8 cellular contexts compared by ENCODE assay signal in the genomic region with DNA sequence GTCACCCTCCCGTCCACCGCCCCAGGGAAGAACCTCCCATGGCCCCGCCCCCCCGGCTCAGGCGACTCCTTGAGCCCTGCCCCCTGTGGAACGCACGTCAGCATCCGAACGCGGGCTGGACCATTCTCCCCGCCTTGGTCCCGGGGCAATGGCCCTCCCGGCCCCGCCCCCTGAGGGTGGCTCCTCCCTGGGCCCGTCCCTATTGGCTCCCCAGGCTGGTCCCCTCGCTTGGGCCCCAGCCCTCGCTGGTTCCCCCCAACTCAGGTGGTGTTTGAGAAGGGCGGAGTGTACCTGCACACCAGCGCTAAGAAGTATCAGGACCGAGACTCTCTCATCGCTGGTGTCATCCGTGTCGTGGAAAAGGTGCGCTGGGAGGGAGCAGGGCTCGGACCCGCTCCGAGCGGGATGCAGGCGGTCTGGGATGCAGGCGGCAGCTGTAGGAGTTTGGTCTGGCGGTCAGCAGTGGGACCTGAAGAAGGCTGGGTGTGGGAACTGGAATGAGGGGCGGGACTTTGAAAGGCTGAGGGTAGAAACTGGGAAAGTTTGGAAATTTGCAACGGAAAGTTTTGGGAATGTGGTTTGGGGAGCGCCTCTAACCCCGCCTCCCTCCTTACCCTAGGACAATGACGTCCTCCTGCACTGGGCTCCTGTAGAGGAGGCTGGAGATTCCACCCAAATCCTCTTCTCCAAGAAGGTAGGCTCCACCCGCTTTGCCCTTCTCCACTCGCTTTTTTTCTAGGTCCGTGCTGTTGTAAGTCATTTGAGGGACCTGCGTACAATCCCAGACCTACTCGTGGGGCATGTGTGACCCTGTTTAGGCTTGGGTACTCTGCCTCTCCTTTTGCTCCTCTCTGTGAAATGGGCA. TPM values are rescaled to one million over a fixed set of nuclear protein-coding genes. Genes with fewer than 3 reads are reported as not detected.
DNase-seq lines count a peak whose midpoint lies in the region; ATAC-seq and TF ChIP-seq lines count a peak whose summit lies in the region.

No MANE protein-coding gene starts in this region.

- CTCF ChIA-PET in GM10248 (lab: Yijun Ruan, JAX), result interaction anchor here (1.2 kb wide), 1 partner anchor 12 kb away, joined by 4 read pairs; no protein-coding TSS in a partner anchor

- no peak overlapping the region for H3K27ac Mint-ChIP-seq in HFFc6
- no peak overlapping the region for H3K27ac Mint-ChIP-seq in activated naive CD4-positive, alpha-beta T cell treated with anti-CD3 and anti-CD28 coated beads, Interleukin-2, amount 50 U/mL, for 72 hours

- H3K36me3 ChIP-seq in ovary (no peaks in the 10 kb centered on the region), tibial artery (peaks cover 41 to 58% (median 44%) of the 10 kb centered on the region in 3 donors)

- WGBS in ovary, 3 donors, result 4 to 7% (median 6%) methylated on average over 40 to 41 of the region's 41 CpGs

- H3K4me1 ChIP-seq in ovary (ENCODE audit: insufficient read depth) (no peaks in the 10 kb centered on the region), tibial artery (peaks cover 0 to 32% (median 27%) of the 10 kb centered on the region in 4 donors)

- peaks cover 14% of the 10 kb centered on the region for H3K36me3 Mint-ChIP-seq in HFFc6 (ENCODE audit: low read depth)
- peaks cover 0 to 22% of the 10 kb centered on the region in 2 donors for H3K36me3 Mint-ChIP-seq in activated naive CD4-positive, alpha-beta T cell treated with anti-CD3 and anti-CD28 coated beads, Interleukin-2, amount 50 U/mL, for 72 hours

- TF ChIP-seq POLR2A in ovary (IDR thresholded peaks at IDR 0.05), result no peak

- peaks cover 23% of the 10 kb centered on the region for H3K4me1 Mint-ChIP-seq in HFFc6 (ENCODE audit: low read depth)

- H3K27me3 Mint-ChIP-seq in HFFc6 (ENCODE audit: insufficient read depth), result no peaks in the 10 kb centered on the region; the same call in none of the 2 replicates

- peak overlapping the region; percentile 84 for H3K4me3 ChIP-seq in ovary
- H3K4me3 ChIP-seq in tibial artery, result peak overlapping the region; percentile 90 to 97

- H3K9me3 Mint-ChIP-seq in HFFc6, result no peaks in the 10 kb centered on the region
- H3K9me3 Mint-ChIP-seq in activated naive CD4-positive, alpha-beta T cell treated with anti-CD3 and anti-CD28 coated beads, Interleukin-2, amount 50 U/mL, for 72 hours, result no peaks in the 10 kb centered on the region

- no peak overlapping the region for H3K4me3 Mint-ChIP-seq in HFFc6

- peak; percentile 77 to 82 for ATAC-seq in activated naive CD4-positive, alpha-beta T cell treated with anti-CD3 and anti-CD28 coated beads, Interleukin-2, amount 50 U/mL, for 72 hours

- no peak for TF ChIP-seq EP300 in ovary (IDR thresholded peaks at IDR 0.05)

- peak overlapping the region; percentile 97 to 99 for H3K27ac ChIP-seq in ovary
- H3K27ac ChIP-seq in tibial artery, result peak overlapping the region; percentile 100

- in situ Hi-C loops in SK-MEL-5 (cut with HindIII; ENCODE audit: low pct_unique_long_range_greater_than_20kb, low sequenced_read_pairs), result no loop called here

- intact Hi-C loops in head of caudate nucleus (cut with DNase I) (loop anchor here (5.0 kb wide), 1 partner anchor 61 kb away; a partner anchor contains a TSS), ovary (cut with DNase I) (loop anchor here in 1 of 4 donors (2.0 kb wide), 1 partner anchor 51 kb away; a partner anchor contains a TSS), tibial artery (cut with DNase I; ENCODE audit: low total_unique reads) (no loop called here)

- H3K27me3 ChIP-seq in ovary, result no peaks in the 10 kb centered on the region
- no peaks in the 10 kb centered on the region for H3K27me3 ChIP-seq in tibial artery

- H3K9me3 ChIP-seq in ovary (no peaks in the 10 kb centered on the region), tibial artery (no peaks in the 10 kb centered on the region)

- no peak for TF ChIP-seq CTCF in GM10248 (IDR thresholded peaks at IDR 0.05; ENCODE audit: control extremely low read depth, extremely low read depth, low read depth, missing control alignments)
- no peak for TF ChIP-seq CTCF in HFFc6 (IDR thresholded peaks at IDR 0.05)
- no peak for TF ChIP-seq CTCF in ovary (IDR thresholded peaks at IDR 0.05)
- no peak for TF ChIP-seq CTCF in tibial artery (IDR thresholded peaks at IDR 0.05)

- DNase-seq in GM10248 (ENCODE audit: extremely low spot score), result peak; percentile 97
- peak; percentile 94 for DNase-seq in HFFc6
- peak; percentile 96 for DNase-seq in MV-4-11 (lab: John Stamatoyannopoulos, UW)
- DNase-seq in SK-MEL-5 (ENCODE audit: low read depth, low spot score), result peak; percentile 96
- DNase-seq in activated naive CD4-positive, alpha-beta T cell treated with anti-CD3 and anti-CD28 coated beads, Interleukin-2, amount 50 U/mL, for 72 hours (ENCODE audit: low spot score in 2 of 2), result peak; percentile 98 to 99
- peak; percentile 92 to 99 (median 97) for DNase-seq in head of caudate nucleus
- DNase-seq in ovary, result peak; percentile 98 to 99 (median 99)
- DNase-seq in tibial artery, result peak; percentile 99

- POLR2A ChIA-PET in GM10248 (lab: Yijun Ruan, JAX), result interaction anchor here (0.6 kb wide), 1 partner anchor 10 kb away, joined by 3 read pairs; no protein-coding TSS in a partner anchor

RNA-seq across cellular contexts. Expression of a gene that starts 0.6 kb away (rescaled TPM):
- total RNA-seq in HFFc6 (2021; fragmentation: NEBNext Ultra II Directional; extraction: Animal tissue kit (Norgen Biotek cat#: 25700)), result 10 to 100 TPM; 42.8 to 53.3 (median 46.8) TPM
- 3.5 and 5.6 TPM in 2 replicates for total RNA-seq in SK-MEL-5 (2014; rRNA removed; shearing (Covaris generic))
- polyA plus RNA-seq in SK-MEL-5 (2015; cell fraction: cytosol; rRNA removed), result 25.7 and 33.0 TPM in 2 replicates
- polyA plus RNA-seq in SK-MEL-5 (2015; cell fraction: nucleus; rRNA removed), result 44.2 and 49.3 TPM in 2 replicates
- 10 to 100 TPM; 28.8 to 53.0 TPM for total RNA-seq in activated naive CD4-positive, alpha-beta T cell treated with anti-CD3 and anti-CD28 coated beads, Interleukin-2, amount 50 U/mL, for 72 hours
- total RNA-seq in ovary, result 10 to 100 TPM; 23.1 to 77.5 (median 49.8) TPM
- polyA plus RNA-seq in ovary, result 10 to 100 TPM; 41.3 to 66.9 TPM

RNA-seq across cellular contexts. Expression of a gene that starts 1.0 kb away (rescaled TPM):
- 100 to 1,000 TPM in 5 of 6 experiments, 10 to 100 TPM in 1; 98.5 to 128 (median 104) TPM for total RNA-seq in HFFc6 (2021; fragmentation: NEBNext Ultra II Directional; extraction: Animal tissue kit (Norgen Biotek cat#: 25700))
- total RNA-seq in SK-MEL-5 (2014; rRNA removed; shearing (Covaris generic)), result 6.2 and 6.4 TPM in 2 replicates
- 78.8 and 85.0 TPM in 2 replicates for polyA plus RNA-seq in SK-MEL-5 (2015; cell fraction: cytosol; rRNA removed)
- polyA plus RNA-seq in SK-MEL-5 (2015; cell fraction: nucleus; rRNA removed), result 59.7 and 65.1 TPM in 2 replicates
- 10 to 100 TPM; 16.9 to 34.4 TPM for total RNA-seq in activated naive CD4-positive, alpha-beta T cell treated with anti-CD3 and anti-CD28 coated beads, Interleukin-2, amount 50 U/mL, for 72 hours
- total RNA-seq in ovary, result 10 to 100 TPM; 10.6 to 45.3 (median 30.0) TPM
- 10 to 100 TPM; 24.3 to 34.8 TPM for polyA plus RNA-seq in ovary

RNA-seq across cellular contexts. Expression of a gene that starts 10.7 kb away (rescaled TPM):
- total RNA-seq in HFFc6 (2021; fragmentation: NEBNext Ultra II Directional; extraction: Animal tissue kit (Norgen Biotek cat#: 25700)), result 10 to 100 TPM; 39.7 to 48.7 (median 47.2) TPM
- total RNA-seq in SK-MEL-5 (2014; rRNA removed; shearing (Covaris generic)), result 33.8 and 35.9 TPM in 2 replicates
- 32.6 and 35.4 TPM in 2 replicates for polyA plus RNA-seq in SK-MEL-5 (2015; cell fraction: cytosol; rRNA removed)
- polyA plus RNA-seq in SK-MEL-5 (2015; cell fraction: nucleus; rRNA removed), result 170 and 183 TPM in 2 replicates
- 100 to 1,000 TPM in 1 of 2 donors, 10 to 100 TPM in 1; 90.6 to 119 TPM for total RNA-seq in activated naive CD4-positive, alpha-beta T cell treated with anti-CD3 and anti-CD28 coated beads, Interleukin-2, amount 50 U/mL, for 72 hours
- 100 to 1,000 TPM in 1 of 7 donors, 10 to 100 TPM in 6; 47.2 to 111 (median 74.2) TPM for total RNA-seq in ovary
- polyA plus RNA-seq in ovary, result 10 to 100 TPM in 1 of 2 donors, 1 to 10 TPM in 1; 6.8 to 39.0 TPM

RNA-seq across cellular contexts. Expression of a gene that starts 18.6 kb away (rescaled TPM):
- total RNA-seq in HFFc6 (2021; fragmentation: NEBNext Ultra II Directional; extraction: Animal tissue kit (Norgen Biotek cat#: 25700)), result under 1 TPM in 5 of 6 experiments, not detected in 1; 0.24 to 0.48 (median 0.41) TPM
- total RNA-seq in SK-MEL-5 (2014; rRNA removed; shearing (Covaris generic)), result 0.13 TPM in 1 of 2 replicates, not detected in the other
- polyA plus RNA-seq in SK-MEL-5 (2015; cell fraction: cytosol; rRNA removed), result not detected in 2 replicates
- not detected in 2 replicates for polyA plus RNA-seq in SK-MEL-5 (2015; cell fraction: nucleus; rRNA removed)
- total RNA-seq in activated naive CD4-positive, alpha-beta T cell treated with anti-CD3 and anti-CD28 coated beads, Interleukin-2, amount 50 U/mL, for 72 hours, result 10 to 100 TPM in 1 of 2 donors, 1 to 10 TPM in 1; 6.3 to 11.1 TPM
- 1 to 10 TPM in 4 of 7 donors, under 1 TPM in 2, not detected in 1; 0.24 to 4.3 (median 1.3) TPM for total RNA-seq in ovary
- polyA plus RNA-seq in ovary, result under 1 TPM; 0.35 to 0.43 TPM

RNA-seq across cellular contexts. Expression of a gene that starts 27.2 kb away (rescaled TPM):
- total RNA-seq in HFFc6 (2021; fragmentation: NEBNext Ultra II Directional; extraction: Animal tissue kit (Norgen Biotek cat#: 25700)), result 100 to 1,000 TPM; 157 to 176 (median 162) TPM
- 45.9 and 58.8 TPM in 2 replicates for total RNA-seq in SK-MEL-5 (2014; rRNA removed; shearing (Covaris generic))
- polyA plus RNA-seq in SK-MEL-5 (2015; cell fraction: cytosol; rRNA removed), result 61.1 and 82.2 TPM in 2 replicates
- polyA plus RNA-seq in SK-MEL-5 (2015; cell fraction: nucleus; rRNA removed), result 399 and 511 TPM in 2 replicates
- 100 to 1,000 TPM; 110 TPM for total RNA-seq in activated naive CD4-positive, alpha-beta T cell treated with anti-CD3 and anti-CD28 coated beads, Interleukin-2, amount 50 U/mL, for 72 hours
- 100 to 1,000 TPM; 108 to 256 (median 206) TPM for total RNA-seq in ovary
- polyA plus RNA-seq in ovary, result 100 to 1,000 TPM in 1 of 2 donors, 10 to 100 TPM in 1; 22.2 to 186 TPM

Comparison
In these comparisons a context has a peak if more than half of its experiments do, and no peak if none do; other contexts are left out.
1. Peak in every context shown above with its lines: DNase-seq, ATAC-seq, H3K4me3 ChIP-seq and H3K27ac ChIP-seq.